Comparison of ENCODE assay signal across 16 cellular contexts in genomic region chr1:76625887-76626286, GRCh38.
"Had no signal": no experiment of that assay in that cellular context is flagged by ENCODE, and none has a peak within 500 bp of the region (broad histone marks: within the 10 kb centered on the region; RNA-seq: fewer than 3 reads in every experiment).

No MANE protein-coding gene starts in this region.

- H3K4me1 Mint-ChIP-seq: activated CD4-positive, alpha-beta T cell treated with anti-CD3 and anti-CD28 coated beads, Interleukin-2, amount 10 ng/mL, durations not matched to agents 7 days and 5 days; WTC11 had no signal

- H3K9me3 Mint-ChIP-seq: activated CD4-positive, alpha-beta T cell treated with anti-CD3 and anti-CD28 coated beads, Interleukin-2, amount 10 ng/mL, durations not matched to agents 7 days and 5 days; activated T-helper 2 cell treated with anti-CD3 and anti-CD28 coated beads, Interferon-gamma antibody, Interleukin-2, Interleukin-4, amounts not matched to agents 10 μg/mL and 5 μg/mL and 100 μg/mL, durations not matched to agents 14 hours and 24 hours and 36 hours; brain; endodermal cell had no signal

- H3K27ac Mint-ChIP-seq: activated CD4-positive, alpha-beta T cell treated with anti-CD3 and anti-CD28 coated beads, Interleukin-2, amount 10 ng/mL, durations not matched to agents 7 days and 5 days; activated T-helper 2 cell treated with anti-CD3 and anti-CD28 coated beads, Interferon-gamma antibody, Interleukin-2, Interleukin-4, amounts not matched to agents 10 μg/mL and 5 μg/mL and 100 μg/mL, durations not matched to agents 14 hours and 24 hours and 36 hours; endodermal cell; WTC11 had no signal

- H3K4me1 ChIP-seq: adrenal gland, pancreas, suprapubic skin, upper lobe of left lung had no signal

- H3K4me3 ChIP-seq: adrenal gland, hepatocyte, pancreas, suprapubic skin, upper lobe of left lung had no signal

- H3K36me3 ChIP-seq: adrenal gland, pancreas, suprapubic skin, upper lobe of left lung had no signal

- H3K9me3 ChIP-seq: adrenal gland, pancreas, suprapubic skin, upper lobe of left lung had no signal

- ATAC-seq: left ventricle myocardium superior, pancreas, WTC11 had no signal

- DNase-seq: activated CD4-positive, alpha-beta T cell treated with anti-CD3 and anti-CD28 coated beads, Interleukin-2, amount 10 ng/mL, durations not matched to agents 7 days and 5 days; activated naive CD4-positive, alpha-beta T cell treated with anti-CD3 and anti-CD28 coated beads, Interleukin-2, amount 50 U/mL, for 16 hours; adrenal gland; endodermal cell; erythroblast; left ventricle myocardium superior; mesendoderm; pancreas; stimulated activated CD4-positive, alpha-beta T cell treated with anti-CD3 and anti-CD28 coated beads, Interleukin-2, amount 100 ng/mL, for 48 hours; stimulated activated naive CD4-positive, alpha-beta T cell treated with Interleukin-2 at 50 U/mL for 16 hours; upper lobe of left lung had no signal

- H3K27me3 ChIP-seq: adrenal gland, hepatocyte, pancreas, suprapubic skin, upper lobe of left lung had no signal

- H3K27ac ChIP-seq: adrenal gland, hepatocyte, pancreas, suprapubic skin, upper lobe of left lung had no signal

- H3K4me3 Mint-ChIP-seq: activated CD4-positive, alpha-beta T cell treated with anti-CD3 and anti-CD28 coated beads, Interleukin-2, amount 10 ng/mL, durations not matched to agents 7 days and 5 days; brain; endodermal cell; WTC11 had no signal

- H3K27me3 Mint-ChIP-seq: activated CD4-positive, alpha-beta T cell treated with anti-CD3 and anti-CD28 coated beads, Interleukin-2, amount 10 ng/mL, durations not matched to agents 7 days and 5 days had no signal
